8 cellular contexts compared by ENCODE assay signal in the genomic region with DNA sequence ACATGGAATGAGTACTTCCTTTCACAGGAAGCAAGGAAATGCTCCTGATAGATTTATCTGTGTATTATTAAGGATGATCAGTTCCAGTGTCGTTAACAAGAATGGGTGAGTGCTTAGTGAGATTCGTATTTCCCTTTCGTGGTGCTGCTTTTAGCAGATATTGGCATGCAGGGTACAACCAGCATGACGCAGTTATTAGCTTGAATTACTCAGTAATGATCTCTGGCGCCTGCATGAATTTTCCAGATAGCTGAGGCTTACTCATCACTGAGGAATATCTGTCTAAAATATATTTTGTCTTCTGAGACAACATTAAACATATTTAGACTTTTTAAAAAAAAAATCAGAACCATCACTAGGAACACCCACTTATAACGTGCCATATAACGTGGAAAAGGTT. TPM values are rescaled to one million over a fixed set of nuclear protein-coding genes. Genes with fewer than 3 reads are reported as not detected.
DNase-seq lines count a peak whose midpoint lies in the region; ATAC-seq and TF ChIP-seq lines count a peak whose summit lies in the region.
"Not testable (repeated sequence)": the region's sequence is repeated elsewhere in the genome, so short reads cannot be mapped to it uniquely, and the experiment has no call there.
"Had no signal": no experiment of that assay in that cellular context is flagged by ENCODE, and none has a peak within 500 bp of the region (broad histone marks: within the 10 kb centered on the region; RNA-seq: fewer than 3 reads in every experiment).

No MANE protein-coding gene starts in this region.

- H3K4me1 Mint-ChIP-seq in osteocyte (ENCODE audit: unreplicated experiment), result peaks cover 15% of the 10 kb centered on the region

- intact Hi-C loops in left cardiac atrium (cut with DNase I), result not testable (repeated sequence)

- not testable (repeated sequence) for H3K9me3 Mint-ChIP-seq in osteocyte (ENCODE audit: unreplicated experiment)

- H3K36me3 Mint-ChIP-seq in osteocyte (ENCODE audit: unreplicated experiment), result not testable (repeated sequence)

- not testable (repeated sequence) for H3K27ac Mint-ChIP-seq in osteocyte (ENCODE audit: unreplicated experiment)

- not testable (repeated sequence) for H3K27me3 Mint-ChIP-seq in osteocyte (ENCODE audit: unreplicated experiment)

- not testable (repeated sequence) for TF ChIP-seq CTCF in osteocyte (IDR thresholded peaks at IDR 0.05)

- not testable (repeated sequence) for H3K4me3 Mint-ChIP-seq in osteocyte (ENCODE audit: unreplicated experiment)

- DNase-seq in Daoy (ENCODE audit: low read depth), result peak; percentile 15
- peak; percentile 69 for DNase-seq in HS-5 (ENCODE audit: low read depth)
- DNase-seq in RPMI7951 (ENCODE audit: low read depth), result peak; percentile 19
- peak; percentile 39 for DNase-seq in astrocyte of the hippocampus (ENCODE audit: low read depth, low spot score)
- DNase-seq in fibroblast of gingiva (ENCODE audit: low read depth), result peak; percentile 90
- not testable (repeated sequence) for DNase-seq in left cardiac atrium
- peak; percentile 27 for DNase-seq in osteocyte (ENCODE audit: extremely low spot score, unreplicated experiment)

- ATAC-seq in left cardiac atrium, result peak; percentile 65 to 90

RNA-seq across cellular contexts. Expression of a gene that starts 33.6 kb away (rescaled TPM):
- 102 and 104 TPM in 2 replicates for total RNA-seq in Daoy (2014; rRNA removed; shearing (Covaris generic))
- 124 and 132 TPM in 2 replicates for total RNA-seq in RPMI7951 (2014; rRNA removed; shearing (Covaris generic))
- total RNA-seq in left cardiac atrium, result 100 to 1,000 TPM in 1 of 2 donors, 10 to 100 TPM in 1; 87.9 to 105 TPM
- 142 and 147 TPM in 2 replicates for total RNA-seq in osteocyte

RNA-seq across cellular contexts. Expression of a gene that starts 48.9 kb away (rescaled TPM):
- 0.23 and 0.65 TPM in 2 replicates for total RNA-seq in Daoy (2014; rRNA removed; shearing (Covaris generic))
- total RNA-seq in RPMI7951 (2014; rRNA removed; shearing (Covaris generic)), result 0.24 and 0.78 TPM in 2 replicates
- total RNA-seq in left cardiac atrium (under 1 TPM; 0.65 to 0.71 TPM), osteocyte (0.40 and 0.71 TPM in 2 replicates)
- total RNA-seq: activated B cell treated with CpG ODN at 0.5 μM for 24 hours had no signal

RNA-seq across cellular contexts. Expression of a gene that starts 58.9 kb away (rescaled TPM):
- 12.7 and 15.9 TPM in 2 replicates for total RNA-seq in Daoy (2014; rRNA removed; shearing (Covaris generic))
- total RNA-seq in RPMI7951 (2014; rRNA removed; shearing (Covaris generic)), result 14.7 and 19.2 TPM in 2 replicates
- total RNA-seq in left cardiac atrium, result 10 to 100 TPM; 15.1 to 16.4 TPM
- total RNA-seq in osteocyte, result 30.7 and 30.9 TPM in 2 replicates
